Comparison of ENCODE assay signal across 1 cellular context in the genomic region with DNA sequence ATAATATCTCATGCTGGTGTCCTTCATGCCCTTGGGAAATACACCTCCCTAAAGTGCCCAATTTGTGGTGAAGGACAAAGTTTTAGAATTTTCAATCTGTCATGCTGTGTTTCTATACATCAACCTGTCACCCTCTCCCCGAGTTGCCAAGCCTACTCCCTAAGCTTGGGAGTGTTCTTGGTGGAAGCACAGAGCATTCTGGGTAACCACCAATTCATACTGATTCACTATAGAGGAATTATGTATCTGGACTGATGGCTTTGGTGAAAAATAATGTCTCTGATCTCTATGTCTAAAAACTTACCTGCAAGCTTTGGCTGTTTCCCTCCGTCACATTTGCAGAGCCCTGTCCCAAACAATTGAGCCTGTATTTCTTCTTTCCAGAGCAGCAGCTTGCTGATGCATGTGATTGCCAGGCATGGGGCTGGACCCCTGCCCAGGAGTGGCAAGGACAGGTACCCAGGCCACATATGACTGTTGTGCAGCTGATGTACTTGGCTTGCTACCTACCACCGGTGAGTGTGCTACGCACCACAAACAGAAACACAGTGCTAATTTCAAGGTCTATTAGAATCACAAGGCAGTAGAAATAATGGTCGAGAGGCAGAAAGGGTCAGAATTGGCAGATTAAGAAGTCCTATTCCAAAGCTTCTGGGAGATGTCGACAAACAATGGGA.
TF ChIP-seq lines count a peak whose summit lies in the region.

No MANE protein-coding gene starts in this region.

TF ChIP-seq in HepG2, 621 proteins besides CTCF, POLR2A, EP300 and RAD21 (continued from another document):
- TF ChIP-seq HHEX (CRISPR knock-in tag; IDR thresholded peaks at IDR 0.05) (no peak), YEATS2 (CRISPR knock-in tag; IDR thresholded peaks at IDR 0.05; ENCODE audit: borderline replicate concordance) (no peak), ZNF235 (CRISPR knock-in tag; IDR thresholded peaks at IDR 0.05; ENCODE audit: borderline replicate concordance) (no peak), SNAPC4 (CRISPR knock-in tag; IDR thresholded peaks at IDR 0.05) (no peak), TBX3 (IDR thresholded peaks at IDR 0.05; ENCODE audit: borderline replicate concordance) (no peak), ZNF34 (CRISPR knock-in tag; IDR thresholded peaks at IDR 0.05; ENCODE audit: borderline replicate concordance) (no peak), POGZ (CRISPR knock-in tag; IDR thresholded peaks at IDR 0.05) (no peak), ZNF10 (CRISPR knock-in tag; IDR thresholded peaks at IDR 0.05; ENCODE audit: borderline replicate concordance, low read depth) (no peak), ZNF496 (CRISPR knock-in tag; IDR thresholded peaks at IDR 0.05; ENCODE audit: insufficient replicate concordance) (no peak), ZSCAN25 (CRISPR knock-in tag; IDR thresholded peaks at IDR 0.05) (no peak), MYC (CRISPR knock-in tag; IDR thresholded peaks at IDR 0.05; ENCODE audit: borderline replicate concordance) (no peak), EZH2 (conservative IDR thresholded peaks at IDR 0.05; ENCODE audit: low read depth, low read length) (no peak), FLYWCH1 (CRISPR knock-in tag; IDR thresholded peaks at IDR 0.05) (no peak), ZNF331 (CRISPR knock-in tag; IDR thresholded peaks at IDR 0.05) (no peak)
- TF ChIP-seq, protein P1, sequence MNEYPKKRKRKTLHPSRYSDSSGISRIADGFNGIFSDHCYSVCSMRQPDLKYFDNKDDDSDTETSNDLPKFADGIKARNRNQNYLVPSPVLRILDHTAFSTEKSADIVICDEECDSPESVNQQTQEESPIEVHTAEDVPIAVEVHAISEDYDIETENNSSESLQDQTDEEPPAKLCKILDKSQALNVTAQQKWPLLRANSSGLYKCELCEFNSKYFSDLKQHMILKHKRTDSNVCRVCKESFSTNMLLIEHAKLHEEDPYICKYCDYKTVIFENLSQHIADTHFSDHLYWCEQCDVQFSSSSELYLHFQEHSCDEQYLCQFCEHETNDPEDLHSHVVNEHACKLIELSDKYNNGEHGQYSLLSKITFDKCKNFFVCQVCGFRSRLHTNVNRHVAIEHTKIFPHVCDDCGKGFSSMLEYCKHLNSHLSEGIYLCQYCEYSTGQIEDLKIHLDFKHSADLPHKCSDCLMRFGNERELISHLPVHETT (CRISPR knock-in tag; conservative IDR thresholded peaks at IDR 0.05) = no peak
- TF ChIP-seq, protein P2, sequence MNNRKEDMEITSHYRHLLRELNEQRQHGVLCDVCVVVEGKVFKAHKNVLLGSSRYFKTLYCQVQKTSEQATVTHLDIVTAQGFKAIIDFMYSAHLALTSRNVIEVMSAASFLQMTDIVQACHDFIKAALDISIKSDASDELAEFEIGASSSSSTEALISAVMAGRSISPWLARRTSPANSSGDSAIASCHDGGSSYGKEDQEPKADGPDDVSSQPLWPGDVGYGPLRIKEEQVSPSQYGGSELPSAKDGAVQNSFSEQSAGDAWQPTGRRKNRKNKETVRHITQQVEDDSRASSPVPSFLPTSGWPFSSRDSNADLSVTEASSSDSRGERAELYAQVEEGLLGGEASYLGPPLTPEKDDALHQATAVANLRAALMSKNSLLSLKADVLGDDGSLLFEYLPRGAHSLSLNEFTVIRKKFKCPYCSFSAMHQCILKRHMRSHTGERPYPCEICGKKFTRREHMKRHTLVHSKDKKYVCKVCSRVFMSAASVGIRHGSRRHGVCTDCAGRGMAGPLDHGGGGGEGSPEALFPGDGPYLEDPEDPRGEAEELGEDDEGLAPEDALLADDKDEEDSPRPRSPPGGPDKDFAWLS (CRISPR knock-in tag; IDR thresholded peaks at IDR 0.05; ENCODE audit: borderline replicate concordance) = no peak
TF ChIP-seq in HepG2: peak in this region for 0.
